Comparison of ENCODE assay signal across 18 cellular contexts in the genomic region with DNA sequence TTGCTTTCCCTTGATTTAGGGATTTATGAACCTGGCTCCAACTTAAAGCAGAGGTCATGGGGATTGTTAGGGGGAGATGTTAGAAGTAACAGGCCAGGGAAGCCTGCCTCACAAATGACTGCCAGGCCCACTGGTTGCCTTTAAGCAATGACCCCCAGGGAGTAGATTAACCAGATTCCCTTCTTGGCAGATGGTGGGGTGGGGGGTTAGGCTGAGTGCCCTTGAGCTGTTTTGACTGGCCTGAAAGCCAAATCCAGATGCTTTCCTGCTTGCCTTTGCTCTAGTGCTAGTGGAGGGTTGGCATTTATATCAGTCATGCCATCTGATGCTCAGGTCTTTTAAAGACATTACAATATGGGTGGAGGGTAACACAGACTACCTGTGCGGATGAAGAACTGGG.
DNase-seq lines count a peak whose midpoint lies in the region; ATAC-seq and TF ChIP-seq lines count a peak whose summit lies in the region.
"Had no signal": no experiment of that assay in that cellular context is flagged by ENCODE, and none has a peak within 500 bp of the region (broad histone marks: within the 10 kb centered on the region; RNA-seq: fewer than 3 reads in every experiment).

No MANE protein-coding gene starts in this region.

- no peaks in the 10 kb centered on the region for H3K9me3 ChIP-seq in MG63
- H3K9me3 ChIP-seq in aorta (ENCODE audit: control insufficient read depth, low read length) = no peaks in the 10 kb centered on the region

- H3K4me1 Mint-ChIP-seq in osteocyte (ENCODE audit: unreplicated experiment) = peaks cover 2% of the 10 kb centered on the region
- H3K4me1 Mint-ChIP-seq: IgD-negative memory B cell, T-cell had no signal

- intact Hi-C loops in aorta (cut with DNase I) = no loop called here

- no peak overlapping the region for H3K27ac Mint-ChIP-seq in osteocyte (ENCODE audit: unreplicated experiment)
- H3K27ac Mint-ChIP-seq: IgD-negative memory B cell, T-cell had no signal

- no peak overlapping the region for H2BK5ac ChIP-seq in mesendoderm (ENCODE audit: low read length)

- no peak overlapping the region for H3K4me2 ChIP-seq in mesendoderm (ENCODE audit: low read length)

- no peak overlapping the region for H3K9ac ChIP-seq in mesendoderm (ENCODE audit: low read length)

- H3K27me3 ChIP-seq in MG63 (no peaks in the 10 kb centered on the region), mesendoderm (ENCODE audit: insufficient read depth, low read length, poor library complexity) (no peaks in the 10 kb centered on the region), aorta (ENCODE audit: control insufficient read depth in 1 of 2, insufficient read depth in 2 of 2, low read length in 1 of 2) (no peaks in the 10 kb centered on the region)

- H3K27ac ChIP-seq in mesendoderm (ENCODE audit: low read depth, low read length) (no peak overlapping the region), aorta (ENCODE audit: low read depth in 1 of 2, low read length in 2 of 2) (no peak overlapping the region)

- H3K4me1 ChIP-seq in mesendoderm (ENCODE audit: control insufficient read depth, low read depth, low read length) (no peaks in the 10 kb centered on the region), aorta (ENCODE audit: control insufficient read depth in 1 of 2, insufficient read depth in 2 of 2, low read length in 2 of 2) (no peaks in the 10 kb centered on the region)

- H3K79me2 ChIP-seq in mesendoderm (ENCODE audit: control insufficient read depth, insufficient read depth, low read length) = no peaks in the 10 kb centered on the region

- no CpG with 5 or more reads among the region's 1 CpG for WGBS in mesendoderm (ENCODE audit: extremely low coverage, insufficient coverage, low lambda C conversion rate)
- 83 to 100% methylated on average over 1 of the region's 1 CpG for WGBS in aorta, 2 donors

- no peak overlapping the region for H2BK15ac ChIP-seq in mesendoderm (replicated peaks; ENCODE audit: low read depth)

- no peak for ATAC-seq in aorta (ENCODE audit: low FRiP score)
- ATAC-seq: Panc1, T-cell had no signal

- no peak overlapping the region for H3K4me3 Mint-ChIP-seq in osteocyte (ENCODE audit: unreplicated experiment)
- H3K4me3 Mint-ChIP-seq: CD14-positive monocyte, IgD-negative memory B cell, T-cell had no signal

- H3K79me1 ChIP-seq in mesendoderm (ENCODE audit: low read length) = no peaks in the 10 kb centered on the region

- DNase-seq in D341Med (ENCODE audit: low spot score) (peak; percentile 76), MG63 (peak; percentile 3), NCI-H82 (lab: John Stamatoyannopoulos, UW) (peak; percentile 98), mesendoderm (peak; percentile 4), NCI-H1417 treated with DMSO at 0.1 percent for 48 hours (lab: John Stamatoyannopoulos, UW) (no peak), aorta (no peak), osteocyte (ENCODE audit: extremely low spot score, unreplicated experiment) (no peak)
- DNase-seq: DND-41, MV-4-11, NCI-H1105 treated with DMSO at 0.1 percent for 48 hours, NCI-H187 treated with DMSO at 0.1 percent for 48 hours, NCI-H446 treated with DMSO at 0.1 percent for 48 hours, NCI-H748 treated with DMSO at 0.1 percent for 48 hours, SIG-M5, T-cell had no signal

- no peak overlapping the region for H2BK120ac ChIP-seq in mesendoderm (ENCODE audit: low read depth, low read length)

- H2AK5ac ChIP-seq in mesendoderm (ENCODE audit: low read length) = no peak overlapping the region

- no peak overlapping the region for H3K4me3 ChIP-seq in MG63
- H3K4me3 ChIP-seq in mesendoderm (ENCODE audit: low read length) = no peak overlapping the region
- no peak overlapping the region for H3K4me3 ChIP-seq in aorta (ENCODE audit: low read length in 2 of 2)

- no peak overlapping the region for H3K56ac ChIP-seq in mesendoderm (ENCODE audit: low read length)

- no peak overlapping the region for H3K4ac ChIP-seq in mesendoderm (ENCODE audit: low read depth, low read length)

- H4K5ac ChIP-seq in mesendoderm (ENCODE audit: low read length) = no peak overlapping the region

- no peak overlapping the region for H3K18ac ChIP-seq in mesendoderm (ENCODE audit: low read length)

- no peak for TF ChIP-seq CTCF in osteocyte (IDR thresholded peaks at IDR 0.05)

- no peaks in the 10 kb centered on the region for H3K36me3 Mint-ChIP-seq in osteocyte (ENCODE audit: unreplicated experiment)

- H3K27me3 Mint-ChIP-seq in osteocyte (ENCODE audit: unreplicated experiment) = no peaks in the 10 kb centered on the region
- H3K27me3 Mint-ChIP-seq: IgD-negative memory B cell, T-cell had no signal

- H3K36me3 ChIP-seq in MG63 (no peaks in the 10 kb centered on the region), mesendoderm (ENCODE audit: control insufficient read depth, insufficient read depth, low read length) (no peaks in the 10 kb centered on the region), aorta (ENCODE audit: control insufficient read depth in 1 of 2, insufficient read depth in 2 of 2, low read length in 1 of 2) (no peaks in the 10 kb centered on the region)

- no peaks in the 10 kb centered on the region for H3K9me3 Mint-ChIP-seq in osteocyte (ENCODE audit: unreplicated experiment)
- H3K9me3 Mint-ChIP-seq: CD14-positive monocyte, IgD-negative memory B cell, T-cell had no signal

- H4K8ac ChIP-seq in mesendoderm (ENCODE audit: low read depth, low read length) = no peak overlapping the region

- H3K23ac ChIP-seq in mesendoderm (ENCODE audit: low read length) = no peak overlapping the region

Comparison
In these comparisons a context has a peak if more than half of its experiments do, and no peak if none do; other contexts are left out.
1. DNase-seq: peak in D341Med (single experiment), MG63 (single experiment), NCI-H82 (single experiment) and mesendoderm (single experiment); none in NCI-H1417 treated with DMSO at 0.1 percent for 48 hours (single experiment), aorta (0 of 2) and osteocyte (single experiment).